Comparison of ENCODE assay signal across 15 cellular contexts in genomic region chr15:26967719-26968269, GRCh38. TPM values are rescaled to one million over a fixed set of nuclear protein-coding genes. Genes with fewer than 3 reads are reported as not detected.
A peak's percentile ranks its signal among the peaks of the same experiment; 100 is the strongest.
DNase-seq lines count a peak whose midpoint lies in the region; ATAC-seq and TF ChIP-seq lines count a peak whose summit lies in the region.
"Had no signal": no experiment of that assay in that cellular context is flagged by ENCODE, and none has a peak within 500 bp of the region (broad histone marks: within the 10 kb centered on the region; RNA-seq: fewer than 3 reads in every experiment).

No MANE protein-coding gene starts in this region.

- H3K27me3 ChIP-seq in NT2/D1 (ENCODE audit: insufficient read depth, insufficient read length) (peaks cover 49% of the 10 kb centered on the region), hepatocyte (peaks cover 57% of the 10 kb centered on the region), trophoblast cell (ENCODE audit: insufficient read depth, low read length) (peaks cover 16% of the 10 kb centered on the region), heart left ventricle (peaks cover 4 to 57% (median 30%) of the 10 kb centered on the region in 9 donors)

- no peaks in the 10 kb centered on the region for H3K9me3 ChIP-seq in NT2/D1 (ENCODE audit: insufficient read depth, low read length)
- H3K9me3 ChIP-seq in hepatocyte (ENCODE audit: low read depth) = no peaks in the 10 kb centered on the region
- peaks cover 1% of the 10 kb centered on the region for H3K9me3 ChIP-seq in trophoblast cell (ENCODE audit: insufficient read depth, low read depth, low read length)
- H3K9me3 ChIP-seq in heart left ventricle = no peaks in the 10 kb centered on the region

- intact Hi-C loops in heart left ventricle (cut with DNase I) = no loop called here

- H2BK120ac ChIP-seq in trophoblast cell (ENCODE audit: insufficient read depth, low read length, poor library complexity) = no peak overlapping the region

- H4K12ac ChIP-seq in trophoblast cell (ENCODE audit: low read depth, low read length) = no peak overlapping the region

- H3K14ac ChIP-seq in trophoblast cell (ENCODE audit: low read length) = peak overlapping the region; percentile 58

- peak overlapping the region; percentile 89 for H3K4me2 ChIP-seq in hepatocyte
- peak overlapping the region; percentile 82 for H3K4me2 ChIP-seq in trophoblast cell (ENCODE audit: low read length)

- no peaks in the 10 kb centered on the region for H4K20me1 ChIP-seq in hepatocyte (ENCODE audit: insufficient read depth, poor library complexity, severe bottlenecking)

- H4K8ac ChIP-seq in trophoblast cell (ENCODE audit: low read depth, low read length) = peak overlapping the region; percentile 78

- no peak overlapping the region for H3K18ac ChIP-seq in trophoblast cell (ENCODE audit: low read length)

- H3K4me1 ChIP-seq in NT2/D1 (ENCODE audit: insufficient read depth, insufficient read length) = peaks cover 5% of the 10 kb centered on the region
- no peaks in the 10 kb centered on the region for H3K4me1 ChIP-seq in hepatocyte (ENCODE audit: insufficient read depth)
- peaks cover 0 to 4% of the 10 kb centered on the region in 2 experiments for H3K4me1 ChIP-seq in trophoblast cell (ENCODE audit: control insufficient read depth in 1 of 2, insufficient read depth in 2 of 2, low read length in 2 of 2)
- peaks cover 0 to 10% (median 0%) of the 10 kb centered on the region in 12 donors for H3K4me1 ChIP-seq in heart left ventricle

- H3K4me3 ChIP-seq in NT2/D1 (ENCODE audit: insufficient read length, low read depth) (peak overlapping the region; percentile 70), hepatocyte (peak overlapping the region; percentile 60), trophoblast cell (ENCODE audit: low read depth, low read length) (peak overlapping the region; percentile 69), heart left ventricle (peak overlapping the region in 1 of 12 donors; percentile 4)
- H3K4me3 ChIP-seq: lung, stomach had no signal

- H2BK12ac ChIP-seq in trophoblast cell (ENCODE audit: low read length) = no peak overlapping the region

- H3K9me2 ChIP-seq in hepatocyte (replicated peaks; ENCODE audit: insufficient read depth) = no peaks in the 10 kb centered on the region

- H3K79me2 ChIP-seq in hepatocyte = no peaks in the 10 kb centered on the region
- H3K79me2 ChIP-seq in trophoblast cell (ENCODE audit: control insufficient read depth, insufficient read depth, low read length, poor library complexity) = no peaks in the 10 kb centered on the region

- peak; percentile 88 for DNase-seq in ELF-1 (ENCODE audit: low read depth, low spot score)
- DNase-seq in NT2/D1 (ENCODE audit: low read depth, low spot score) = peak; percentile 58
- peak; percentile 59 for DNase-seq in hepatocyte (ENCODE audit: low spot score)
- no peak for DNase-seq in trophoblast cell
- DNase-seq in KG1 (lab: John Stamatoyannopoulos, UW) = no peak
- no peak for DNase-seq in T-helper 1 cell
- no peak for DNase-seq in heart left ventricle
- DNase-seq: activated CD4-positive, alpha-beta T cell treated with anti-CD3 and anti-CD28 coated beads, Interleukin-2, amount 50 U/mL, for 4 hours; activated gamma-delta T cell; CD4-positive, alpha-beta T cell; NCI-H1694 treated with DMSO at 0.1 percent for 48 hours; stomach had no signal

- H3K9ac ChIP-seq in NT2/D1 (ENCODE audit: insufficient read length, low read depth) (peak overlapping the region; percentile 79), trophoblast cell (ENCODE audit: low read length) (peak overlapping the region; percentile 9)

- no peak overlapping the region for H4K91ac ChIP-seq in trophoblast cell (ENCODE audit: low read depth, low read length)

- H3K79me1 ChIP-seq in trophoblast cell (ENCODE audit: low read length) = no peaks in the 10 kb centered on the region

- peak overlapping the region; percentile 81 for H2AFZ ChIP-seq in hepatocyte
- peak overlapping the region; percentile 69 for H2AFZ ChIP-seq in trophoblast cell (ENCODE audit: insufficient read depth, low read length, poor library complexity)

- ATAC-seq in HG03175 (IDR thresholded peaks at IDR 0.05; ENCODE audit: unreplicated experiment) (no peak), heart left ventricle (no peak)

- H2BK5ac ChIP-seq in trophoblast cell (ENCODE audit: low read depth, low read length, poor library complexity) = peak overlapping the region; percentile 30

- no peak for TF ChIP-seq POLR2A in heart left ventricle (IDR thresholded peaks at IDR 0.05)

- no peak overlapping the region for H3K27ac ChIP-seq in hepatocyte
- no peak overlapping the region for H3K27ac ChIP-seq in trophoblast cell (ENCODE audit: low read depth, low read length)
- no peak overlapping the region for H3K27ac ChIP-seq in heart left ventricle
- H3K27ac ChIP-seq: stomach had no signal

- H3K23ac ChIP-seq in trophoblast cell (ENCODE audit: low read length) = no peak overlapping the region

- TF ChIP-seq CTCF in hepatocyte (IDR thresholded peaks at IDR 0.05; ENCODE audit: poor library complexity) (no peak), heart left ventricle (IDR thresholded peaks at IDR 0.05) (no peak)

- H2AK5ac ChIP-seq in trophoblast cell (ENCODE audit: low read length) = no peak overlapping the region

- 2% methylated on average over 48 of the region's 48 CpGs for WGBS in hepatocyte (ENCODE audit: low lambda C conversion rate, missing lambda C conversion rate)
- no CpG with 5 or more reads among the region's 48 CpGs for WGBS in trophoblast cell (ENCODE audit: extremely low coverage, insufficient coverage, insufficient read length)
- 2 to 3% (median 3%) methylated on average over 29 to 48 of the region's 48 CpGs for WGBS in heart left ventricle, 4 donors

- no peak overlapping the region for H3K4ac ChIP-seq in trophoblast cell (ENCODE audit: low read depth, low read length)

- H3K36me3 ChIP-seq in NT2/D1 (ENCODE audit: insufficient read depth, insufficient read length, low read length) (no peaks in the 10 kb centered on the region), hepatocyte (replicated peaks; ENCODE audit: insufficient read depth, low read depth) (no peaks in the 10 kb centered on the region), trophoblast cell (ENCODE audit: control insufficient read depth in 1 of 2, insufficient read depth in 2 of 2, low read length in 2 of 2) (no peaks in the 10 kb centered on the region), heart left ventricle (no peaks in the 10 kb centered on the region)
- H3K36me3 ChIP-seq: stomach had no signal

RNA-seq across cellular contexts. Expression of gene GABRG3, which starts 3.2 kb away (rescaled TPM):
- total RNA-seq in hepatocyte = 0.43 and 1.0 TPM in 2 replicates
- 0.15 and 0.83 TPM in 2 replicates for polyA plus RNA-seq in hepatocyte
- polyA plus RNA-seq in trophoblast cell (2013) = 4.3 and 5.4 TPM in 2 replicates
- not detected for total RNA-seq in heart left ventricle
- not detected for polyA plus RNA-seq in heart left ventricle
- total RNA-seq: CD4-positive, alpha-beta T cell; pulmonary artery endothelial cell had no signal
- polyA plus RNA-seq: lung had no signal

Comparison
In these comparisons a context has a peak if more than half of its experiments do, and no peak if none do; other contexts are left out.
1. DNase-seq: peak in ELF-1 (single experiment), NT2/D1 (single experiment) and hepatocyte (single experiment); none in trophoblast cell (0 of 2), KG1 (single experiment), T-helper 1 cell (0 of 5) and heart left ventricle (0 of 5).